In genomic region chr14:51872396-51872795, GRCh38 we compare ENCODE assay signal across 1 cellular context.
TF ChIP-seq lines count a peak whose summit lies in the region.

No MANE protein-coding gene starts in this region.

TF ChIP-seq in SK-N-SH, 30 proteins besides CTCF, POLR2A, EP300 and RAD21 (continued from another document):
- TF ChIP-seq USF1 (IDR thresholded peaks at IDR 0.05; ENCODE audit: borderline replicate concordance, low read depth) (no peak), FOXM1 (IDR thresholded peaks at IDR 0.05; ENCODE audit: low read depth) (no peak), GATA2 (CRISPR knock-in tag; IDR thresholded peaks at IDR 0.05) (no peak), MEF2A (IDR thresholded peaks at IDR 0.05; ENCODE audit: borderline replicate concordance, low read depth) (no peak), NFIC (IDR thresholded peaks at IDR 0.05; ENCODE audit: borderline replicate concordance) (no peak), RFX5 (IDR thresholded peaks at IDR 0.05; ENCODE audit: low read length) (no peak), TEAD4 (IDR thresholded peaks at IDR 0.05; ENCODE audit: borderline replicate concordance, insufficient read depth) (no peak), ELF1 (IDR thresholded peaks at IDR 0.05) (no peak), RCOR1 (IDR thresholded peaks at IDR 0.05; ENCODE audit: low read length) (no peak), PBX3 (IDR thresholded peaks at IDR 0.05) (no peak), JUND (IDR thresholded peaks at IDR 0.05) (no peak), MXI1 (IDR thresholded peaks at IDR 0.05; ENCODE audit: low read depth, low read length) (no peak; the same call in 1 of the 2 replicates), POLR2AphosphoS5 (IDR thresholded peaks at IDR 0.05; ENCODE audit: low read depth, low read length) (no peak)
TF ChIP-seq in SK-N-SH: peak in this region for 0.
